ENCODE assay signal across 9 cellular contexts in genomic region chr6:16669227-16669626, GRCh38.
DNase-seq lines count a peak whose midpoint lies in the region; ATAC-seq and TF ChIP-seq lines count a peak whose summit lies in the region.
"Had no signal": no experiment of that assay in that cellular context is flagged by ENCODE, and none has a peak within 500 bp of the region (broad histone marks: within the 10 kb centered on the region; RNA-seq: fewer than 3 reads in every experiment).

No MANE protein-coding gene starts in this region.

- no peaks in the 10 kb centered on the region for H3K9me3 ChIP-seq in HCT116 (ENCODE audit: control insufficient read depth in 1 of 2, insufficient read depth in 1 of 2, low read depth in 1 of 2, low read length in 2 of 2)
- no peaks in the 10 kb centered on the region for H3K9me3 ChIP-seq in osteoblast (ENCODE audit: low read depth, low read length)
- H3K9me3 ChIP-seq in SJCRH30 (replicated peaks): no peaks in the 10 kb centered on the region
- H3K9me3 ChIP-seq: heart right ventricle had no signal

- ATAC-seq in HCT116: peak; percentile 64

- BruUV-seq in HCT116 (replicated peaks; lab: Mats Ljungman, UMichigan): no TSS peak

- no peak overlapping the region for H3K4me3 ChIP-seq in HCT116 (replicated peaks in 1 of 2; ENCODE audit: low read depth in 1 of 2, low read length in 2 of 2)
- no peak overlapping the region for H3K4me3 ChIP-seq in osteoblast (ENCODE audit: insufficient read depth, low read length)
- no peak overlapping the region for H3K4me3 ChIP-seq in SJCRH30
- H3K4me3 ChIP-seq: heart right ventricle had no signal

- H3K27ac ChIP-seq in HCT116 (ENCODE audit: low read depth, low read length): peak overlapping the region; percentile 44; the same call in 1 of the 2 replicates
- no peak overlapping the region for H3K27ac ChIP-seq in osteoblast (ENCODE audit: low read depth, low read length)
- H3K27ac ChIP-seq in SJCRH30: no peak overlapping the region

- no peaks in the 10 kb centered on the region for H3K27me3 ChIP-seq in HCT116 (ENCODE audit: insufficient read depth, low read length)
- no peaks in the 10 kb centered on the region for H3K27me3 ChIP-seq in osteoblast (ENCODE audit: insufficient read depth, low read length)
- no peaks in the 10 kb centered on the region for H3K27me3 ChIP-seq in SJCRH30
- H3K27me3 ChIP-seq: heart right ventricle had no signal

- DNase-seq in HCT116 (ENCODE audit: low read depth, low spot score) (peak; percentile 38), UCSD-AML1 (lab: John Stamatoyannopoulos, UW; ENCODE audit: unreplicated experiment) (peak; percentile 13), osteoblast (ENCODE audit: insufficient read length, low spot score, missing footprints) (no peak), NCI-H526 treated with DMSO at 0.1 percent for 48 hours (lab: John Stamatoyannopoulos, UW) (no peak), Kasumi-1 (lab: John Stamatoyannopoulos, UW) (no peak), SJCRH30 (no peak)
- peak; percentile 53 for DNase-seq in central memory CD4-positive, alpha-beta T cell
- DNase-seq in stimulated activated CD4-positive, alpha-beta T cell treated with anti-CD3 and anti-CD28 coated beads, TNF-alpha, amount 100 ng/mL, for 48 hours (ENCODE audit: low read depth in 3 of 3): peak; percentile 22 to 53 (median 41)
- DNase-seq: heart right ventricle had no signal

- H3K79me2 ChIP-seq in HCT116 (ENCODE audit: insufficient read depth, low read length) (no peaks in the 10 kb centered on the region), osteoblast (ENCODE audit: insufficient read depth, low read length) (peaks cover 36% of the 10 kb centered on the region)

- no peaks in the 10 kb centered on the region for H3K9me2 ChIP-seq in HCT116 (ENCODE audit: insufficient read depth)

- CTCF ChIA-PET in HCT116 (lab: Charles Lee): no interaction called here

- no peak overlapping the region for H2AFZ ChIP-seq in HCT116 (ENCODE audit: low read depth, low read length, poor library complexity, severe bottlenecking)
- no peak overlapping the region for H2AFZ ChIP-seq in osteoblast (ENCODE audit: low read length)

- intact Hi-C loops in HCT116 (cut with micrococcal nuclease): no loop called here

- H4K20me1 ChIP-seq in HCT116 (ENCODE audit: insufficient read depth) (no peaks in the 10 kb centered on the region), osteoblast (ENCODE audit: insufficient read depth, low read length) (peaks cover 4% of the 10 kb centered on the region)

- H3K9ac ChIP-seq in HCT116 (ENCODE audit: low read length): peak overlapping the region; percentile 9; the same call in 1 of the 2 replicates

- H3K4me2 ChIP-seq in HCT116 (ENCODE audit: low read length): peak overlapping the region; percentile 52
- H3K4me2 ChIP-seq in osteoblast (ENCODE audit: insufficient read depth, low read length): no peak overlapping the region

- POLR2A ChIA-PET in HCT116 (lab: Charles Lee): no interaction called here

- RAD21 ChIA-PET in HCT116 (lab: Charles Lee; ENCODE audit: low non-redundant PET in 1 of 2, low total read pairs in 2 of 2, uncharacterized antibody in 2 of 2, unreplicated experiment in 2 of 2): no interaction called here

- H3K36me3 ChIP-seq in HCT116 (ENCODE audit: control insufficient read depth in 1 of 2, insufficient read depth in 2 of 2, low read length in 2 of 2): no peaks in the 10 kb centered on the region
- H3K36me3 ChIP-seq in osteoblast (ENCODE audit: insufficient read depth, low read length): no peaks in the 10 kb centered on the region
- H3K36me3 ChIP-seq in SJCRH30: no peaks in the 10 kb centered on the region

- TF ChIP-seq CTCF in HCT116 (IDR thresholded peaks at IDR 0.05 in 2 of 3, conservative IDR thresholded peaks at IDR 0.05 in 1 of 3; ENCODE audit: borderline replicate concordance in 1 of 3, insufficient read depth in 1 of 3, low read depth in 2 of 3, low read length in 2 of 3) (no peak), osteoblast (IDR thresholded peaks at IDR 0.05; ENCODE audit: extremely low read depth, low read depth, low read length) (no peak)

- TF ChIP-seq POLR2A in HCT116 (IDR thresholded peaks at IDR 0.05; ENCODE audit: borderline replicate concordance, extremely low read depth, insufficient read depth, insufficient read length): no peak

- TF ChIP-seq RAD21 in HCT116 (IDR thresholded peaks at IDR 0.05; ENCODE audit: low read depth): no peak

- H3K4me1 ChIP-seq in HCT116 (ENCODE audit: control insufficient read depth in 1 of 2, insufficient read depth in 2 of 2, low read length in 2 of 2): peaks cover 20 to 29% of the 10 kb centered on the region in 2 experiments
- peaks cover 6% of the 10 kb centered on the region for H3K4me1 ChIP-seq in osteoblast (ENCODE audit: insufficient read depth, low read length)
- no peaks in the 10 kb centered on the region for H3K4me1 ChIP-seq in SJCRH30

TF ChIP-seq in HCT116, 20 proteins besides CTCF, POLR2A, EP300 and RAD21:
- TF ChIP-seq, protein P1, sequence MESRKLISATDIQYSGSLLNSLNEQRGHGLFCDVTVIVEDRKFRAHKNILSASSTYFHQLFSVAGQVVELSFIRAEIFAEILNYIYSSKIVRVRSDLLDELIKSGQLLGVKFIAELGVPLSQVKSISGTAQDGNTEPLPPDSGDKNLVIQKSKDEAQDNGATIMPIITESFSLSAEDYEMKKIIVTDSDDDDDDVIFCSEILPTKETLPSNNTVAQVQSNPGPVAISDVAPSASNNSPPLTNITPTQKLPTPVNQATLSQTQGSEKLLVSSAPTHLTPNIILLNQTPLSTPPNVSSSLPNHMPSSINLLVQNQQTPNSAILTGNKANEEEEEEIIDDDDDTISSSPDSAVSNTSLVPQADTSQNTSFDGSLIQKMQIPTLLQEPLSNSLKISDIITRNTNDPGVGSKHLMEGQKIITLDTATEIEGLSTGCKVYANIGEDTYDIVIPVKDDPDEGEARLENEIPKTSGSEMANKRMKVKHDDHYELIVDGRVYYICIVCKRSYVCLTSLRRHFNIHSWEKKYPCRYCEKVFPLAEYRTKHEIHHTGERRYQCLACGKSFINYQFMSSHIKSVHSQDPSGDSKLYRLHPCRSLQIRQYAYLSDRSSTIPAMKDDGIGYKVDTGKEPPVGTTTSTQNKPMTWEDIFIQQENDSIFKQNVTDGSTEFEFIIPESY (IDR thresholded peaks at IDR 0.05; ENCODE audit: extremely low read depth, insufficient replicate concordance, low read length): no peak
- no peak for TF ChIP-seq MAX (IDR thresholded peaks at IDR 0.05)
- TF ChIP-seq ELF1 (IDR thresholded peaks at IDR 0.05; ENCODE audit: borderline replicate concordance, low read depth): no peak
- TF ChIP-seq TCF7L2 (IDR thresholded peaks at IDR 0.05; ENCODE audit: borderline replicate concordance, extremely low read depth, insufficient read depth, insufficient read length): no peak
- no peak for TF ChIP-seq CEBPB (IDR thresholded peaks at IDR 0.05; ENCODE audit: low read depth)
- no peak for TF ChIP-seq ZNF274 (IDR thresholded peaks at IDR 0.05; ENCODE audit: low read depth, low read length)
- no peak for TF ChIP-seq FOSL1 (IDR thresholded peaks at IDR 0.05; ENCODE audit: low read depth)
- peak; percentile 14; the same call in 1 of the 2 replicates for TF ChIP-seq SRF (IDR thresholded peaks at IDR 0.05; ENCODE audit: low read depth)
- TF ChIP-seq CBX3 (IDR thresholded peaks at IDR 0.05; ENCODE audit: low read depth): no peak
- TF ChIP-seq EZH2 (IDR thresholded peaks at IDR 0.05): no peak
- no peak for TF ChIP-seq POLR2AphosphoS5 (IDR thresholded peaks at IDR 0.05; ENCODE audit: low read depth, low read length)
- no peak for TF ChIP-seq ATF3 (IDR thresholded peaks at IDR 0.05)
- TF ChIP-seq JUND (IDR thresholded peaks at IDR 0.05): peak; percentile 21; the same call in 1 of the 2 replicates
- TF ChIP-seq EZH2phosphoT487 (IDR thresholded peaks at IDR 0.05; ENCODE audit: borderline replicate concordance): no peak
- peak; percentile 8 for TF ChIP-seq YY1 (IDR thresholded peaks at IDR 0.05; ENCODE audit: extremely low read depth, insufficient replicate concordance, low read depth, low read length)
- no peak for TF ChIP-seq SIN3A (IDR thresholded peaks at IDR 0.05; ENCODE audit: low read depth)
- TF ChIP-seq, protein P2, sequence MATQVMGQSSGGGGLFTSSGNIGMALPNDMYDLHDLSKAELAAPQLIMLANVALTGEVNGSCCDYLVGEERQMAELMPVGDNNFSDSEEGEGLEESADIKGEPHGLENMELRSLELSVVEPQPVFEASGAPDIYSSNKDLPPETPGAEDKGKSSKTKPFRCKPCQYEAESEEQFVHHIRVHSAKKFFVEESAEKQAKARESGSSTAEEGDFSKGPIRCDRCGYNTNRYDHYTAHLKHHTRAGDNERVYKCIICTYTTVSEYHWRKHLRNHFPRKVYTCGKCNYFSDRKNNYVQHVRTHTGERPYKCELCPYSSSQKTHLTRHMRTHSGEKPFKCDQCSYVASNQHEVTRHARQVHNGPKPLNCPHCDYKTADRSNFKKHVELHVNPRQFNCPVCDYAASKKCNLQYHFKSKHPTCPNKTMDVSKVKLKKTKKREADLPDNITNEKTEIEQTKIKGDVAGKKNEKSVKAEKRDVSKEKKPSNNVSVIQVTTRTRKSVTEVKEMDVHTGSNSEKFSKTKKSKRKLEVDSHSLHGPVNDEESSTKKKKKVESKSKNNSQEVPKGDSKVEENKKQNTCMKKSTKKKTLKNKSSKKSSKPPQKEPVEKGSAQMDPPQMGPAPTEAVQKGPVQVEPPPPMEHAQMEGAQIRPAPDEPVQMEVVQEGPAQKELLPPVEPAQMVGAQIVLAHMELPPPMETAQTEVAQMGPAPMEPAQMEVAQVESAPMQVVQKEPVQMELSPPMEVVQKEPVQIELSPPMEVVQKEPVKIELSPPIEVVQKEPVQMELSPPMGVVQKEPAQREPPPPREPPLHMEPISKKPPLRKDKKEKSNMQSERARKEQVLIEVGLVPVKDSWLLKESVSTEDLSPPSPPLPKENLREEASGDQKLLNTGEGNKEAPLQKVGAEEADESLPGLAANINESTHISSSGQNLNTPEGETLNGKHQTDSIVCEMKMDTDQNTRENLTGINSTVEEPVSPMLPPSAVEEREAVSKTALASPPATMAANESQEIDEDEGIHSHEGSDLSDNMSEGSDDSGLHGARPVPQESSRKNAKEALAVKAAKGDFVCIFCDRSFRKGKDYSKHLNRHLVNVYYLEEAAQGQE (IDR thresholded peaks at IDR 0.05; ENCODE audit: low read depth): no peak
- TF ChIP-seq SP1 (IDR thresholded peaks at IDR 0.05; ENCODE audit: low read depth): peak; percentile 61
- TF ChIP-seq ZFX (IDR thresholded peaks at IDR 0.05): no peak
- no peak for TF ChIP-seq EGR1 (IDR thresholded peaks at IDR 0.05; ENCODE audit: low read depth)

Comparison
In these comparisons a context has a peak if more than half of its experiments do, and no peak if none do; other contexts are left out.
1. DNase-seq: peak in HCT116 (single experiment), UCSD-AML1 (single experiment), central memory CD4-positive, alpha-beta T cell (single experiment) and stimulated activated CD4-positive, alpha-beta T cell treated with anti-CD3 and anti-CD28 coated beads, TNF-alpha, amount 100 ng/mL, for 48 hours (3 of 3); none in osteoblast (single experiment), NCI-H526 treated with DMSO at 0.1 percent for 48 hours (single experiment), Kasumi-1 (0 of 2) and SJCRH30 (0 of 2).